ENCODE assay signal across 21 cellular contexts in genomic region chr6:102679844-102680243, GRCh38.
"Had no signal": no experiment of that assay in that cellular context is flagged by ENCODE, and none has a peak within 500 bp of the region (broad histone marks: within the 10 kb centered on the region; RNA-seq: fewer than 3 reads in every experiment).

No MANE protein-coding gene starts in this region.

- H3K9me3 Mint-ChIP-seq: dendritic cell treated with granulocyte-macrophage colony-stimulating factor and Interleukin-4, amounts not matched to agents 40 ng/mL and 50 ng/mL, for 4 days; naive B cell; nephron had no signal

- H3K27ac Mint-ChIP-seq: dendritic cell treated with granulocyte-macrophage colony-stimulating factor and Interleukin-4, amounts not matched to agents 40 ng/mL and 50 ng/mL, for 4 days; effector memory CD8-positive, alpha-beta T cell; immature natural killer cell; naive B cell; nephron; progenitor cell of endocrine pancreas had no signal

- H3K4me3 Mint-ChIP-seq: dendritic cell treated with granulocyte-macrophage colony-stimulating factor and Interleukin-4, amounts not matched to agents 40 ng/mL and 50 ng/mL, for 4 days; effector memory CD8-positive, alpha-beta T cell; immature natural killer cell; naive B cell; nephron had no signal

- H3K4me1 ChIP-seq: esophagus muscularis mucosa, gastroesophageal sphincter, pancreas, suprapubic skin, thyroid gland, upper lobe of left lung, vagina had no signal

- H3K36me3 Mint-ChIP-seq: immature natural killer cell, naive B cell had no signal

- H3K27me3 ChIP-seq: esophagus muscularis mucosa, gastroesophageal sphincter, suprapubic skin, thyroid gland, upper lobe of left lung, vagina had no signal

- DNase-seq: effector memory CD8-positive, alpha-beta T cell; immature natural killer cell; left ventricle myocardium superior; mesendoderm; naive B cell; occipital lobe; pancreas; right cardiac atrium; stimulated activated CD4-positive, alpha-beta T cell treated with anti-CD3 and anti-CD28 coated beads, Interleukin-2, amount 100 ng/mL, for 48 hours; stimulated activated naive CD8-positive, alpha-beta T cell treated with anti-CD3 and anti-CD28 coated beads, Interleukin-15, Interleukin-2, amounts not matched to agents 100 U/mL and 50 U/mL, for 24 hours; thyroid gland; upper lobe of left lung had no signal

- H3K36me3 ChIP-seq: esophagus muscularis mucosa, gastroesophageal sphincter, pancreas, suprapubic skin, thyroid gland, upper lobe of left lung, vagina had no signal

- H3K27me3 Mint-ChIP-seq: dendritic cell treated with granulocyte-macrophage colony-stimulating factor and Interleukin-4, amounts not matched to agents 40 ng/mL and 50 ng/mL, for 4 days; effector memory CD8-positive, alpha-beta T cell; naive B cell; progenitor cell of endocrine pancreas had no signal

- ATAC-seq: effector memory CD8-positive, alpha-beta T cell; gastroesophageal sphincter; left ventricle myocardium superior; pancreas; right cardiac atrium; stimulated activated naive CD8-positive, alpha-beta T cell treated with anti-CD3 and anti-CD28 coated beads, Interleukin-15, Interleukin-2, amounts not matched to agents 100 U/mL and 50 U/mL, for 24 hours had no signal

- H3K27ac ChIP-seq: epithelial cell of prostate, esophagus muscularis mucosa, gastroesophageal sphincter, pancreas, suprapubic skin, thyroid gland, upper lobe of left lung, vagina had no signal

- H3K4me2 ChIP-seq: smooth muscle cell had no signal

- H3K4me1 Mint-ChIP-seq: immature natural killer cell, naive B cell had no signal

- H3K4me3 ChIP-seq: esophagus muscularis mucosa, gastroesophageal sphincter, pancreas, smooth muscle cell, suprapubic skin, thyroid gland, upper lobe of left lung, vagina had no signal
